Comparison of ENCODE assay signal across 1 cellular context in genomic region chr2:27263287-27264252, GRCh38.
TF ChIP-seq lines count a peak whose summit lies in the region.

No MANE protein-coding gene starts in this region.

TF ChIP-seq in endothelial cell of umbilical vein, 7 proteins besides CTCF, POLR2A, EP300 and RAD21:
- no peak for TF ChIP-seq FOS (IDR thresholded peaks at IDR 0.05; ENCODE audit: borderline replicate concordance, insufficient read depth, low read length)
- TF ChIP-seq EZH2 (IDR thresholded peaks at IDR 0.05; ENCODE audit: borderline replicate concordance, low read depth, low read length, severe bottlenecking): peak; percentile 99
- TF ChIP-seq JUN (IDR thresholded peaks at IDR 0.05; ENCODE audit: borderline replicate concordance, insufficient read depth, insufficient read length, low read depth): no peak
